8 cellular contexts compared by ENCODE assay signal in the genomic region with DNA sequence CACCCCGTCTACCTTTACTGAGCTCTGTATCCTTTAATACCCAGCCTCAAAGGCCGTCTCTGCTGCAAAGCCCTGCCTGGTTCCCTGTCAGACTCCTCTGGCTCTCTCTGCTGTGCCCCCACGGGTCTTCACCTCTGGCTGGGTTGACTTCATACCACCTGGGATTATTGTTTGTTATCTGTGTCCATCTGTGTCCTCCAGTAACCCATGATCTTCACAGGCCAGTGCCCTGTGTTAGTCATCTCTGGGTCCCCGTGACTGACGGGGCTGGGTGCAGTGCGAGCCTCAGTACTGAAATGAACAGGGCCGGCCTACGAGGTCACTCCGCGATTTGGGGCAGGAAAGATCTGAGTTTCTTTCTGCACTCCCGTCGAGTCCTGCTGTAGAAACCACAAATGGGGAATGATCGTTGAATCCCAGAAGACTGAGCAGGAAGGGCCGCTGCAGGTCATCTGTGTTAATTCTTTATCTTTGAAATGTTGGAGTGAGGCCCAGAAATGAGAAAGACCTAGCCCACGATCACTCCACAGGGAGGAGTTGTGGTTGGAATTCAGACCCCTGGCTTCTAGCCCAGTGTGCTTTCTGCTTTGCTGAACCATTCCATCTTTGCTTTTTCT. TPM values are rescaled to one million over a fixed set of nuclear protein-coding genes. Genes with fewer than 3 reads are reported as not detected.
DNase-seq lines count a peak whose midpoint lies in the region; ATAC-seq and TF ChIP-seq lines count a peak whose summit lies in the region.

No MANE protein-coding gene starts in this region.

- peak overlapping the region; percentile 40 for H3K4me3 Mint-ChIP-seq in chondrocyte (ENCODE audit: unreplicated experiment)

- 0 out of 2 replicates have a peak overlapping the region, but pooled peaks have one; percentile 23 for H3K23ac ChIP-seq in IMR-90 (ENCODE audit: low read depth, low read length)
- H3K23ac ChIP-seq in mesenchymal stem cell (ENCODE audit: low read length in 2 of 2), result no peak overlapping the region

- DNase-seq in A673 (ENCODE audit: low spot score) (peak; percentile 55), IMR-90 (peak; percentile 91), chondrocyte (ENCODE audit: low spot score) (peak; percentile 51), mesenchymal stem cell (peak; percentile 57), iPS-NIHi7 (ENCODE audit: extremely low spot score) (no peak), RKO (ENCODE audit: low spot score) (no peak), NCI-H1417 (lab: John Stamatoyannopoulos, UW) (no peak)

- H3K9ac ChIP-seq in IMR-90 (ENCODE audit: low read depth, low read length), result no peak overlapping the region
- peak overlapping the region; percentile 57 for H3K9ac ChIP-seq in mesenchymal stem cell (ENCODE audit: low read length)

- H3K27ac ChIP-seq in A673 (ENCODE audit: low read depth, low read length, poor library complexity, severe bottlenecking), result no peak overlapping the region
- peak overlapping the region; percentile 1; the same call in 1 of the 2 replicates for H3K27ac ChIP-seq in IMR-90 (ENCODE audit: insufficient read depth, low read length)
- H3K27ac ChIP-seq in mesenchymal stem cell (ENCODE audit: low read length, poor library complexity, severe bottlenecking), result peak overlapping the region; percentile 11

- H3K27me3 ChIP-seq in A673 (replicated peaks; ENCODE audit: insufficient read depth, low read depth, low read length, poor library complexity) (peaks cover 3% of the 10 kb centered on the region), IMR-90 (ENCODE audit: control insufficient read depth, insufficient read depth, low read length) (peaks cover 9% of the 10 kb centered on the region; the same call in 1 of the 2 replicates), mesenchymal stem cell (ENCODE audit: control insufficient read depth in 1 of 2, insufficient read depth in 1 of 2, low read length in 2 of 2) (peaks cover 21 to 50% of the 10 kb centered on the region in 2 experiments)

- H2AK5ac ChIP-seq in IMR-90 (ENCODE audit: low read depth, low read length) (peak overlapping the region; percentile 30; the same call in 1 of the 2 replicates), mesenchymal stem cell (ENCODE audit: low read length, severe bottlenecking) (no peak overlapping the region)

- in situ Hi-C loops in IMR-90 (cut with MboI; ENCODE audit: low sequenced_read_pairs), result no loop called here

- no peak overlapping the region for H3K56ac ChIP-seq in IMR-90 (ENCODE audit: extremely low read depth, insufficient read depth, low read length)

- peaks cover 6% of the 10 kb centered on the region for H4K20me1 ChIP-seq in IMR-90 (ENCODE audit: insufficient read depth, low read length)

- TF ChIP-seq RAD21 in IMR-90 (IDR thresholded peaks at IDR 0.05; ENCODE audit: low read length), result no peak

- intact Hi-C loops in A673 (cut with micrococcal nuclease; ENCODE audit: unreplicated experiment), result no loop called here
- intact Hi-C loops in IMR-90 (cut with micrococcal nuclease), result no loop called here

- H3K4me1 ChIP-seq in A673 (ENCODE audit: insufficient read depth, low read length, poor library complexity, severe bottlenecking), result peaks cover 6% of the 10 kb centered on the region
- peaks cover 12% of the 10 kb centered on the region for H3K4me1 ChIP-seq in IMR-90 (ENCODE audit: control insufficient read depth, insufficient read depth, low read length)
- peaks cover 12% of the 10 kb centered on the region for H3K4me1 ChIP-seq in mesenchymal stem cell (ENCODE audit: control insufficient read depth, insufficient read depth, low read depth, low read length)

- H2BK120ac ChIP-seq in IMR-90 (ENCODE audit: low read depth, low read length) (peak overlapping the region; percentile 38; the same call in 1 of the 2 replicates), mesenchymal stem cell (ENCODE audit: low read depth, low read length) (no peak overlapping the region)

- peak overlapping the region; percentile 81 for H3K27ac Mint-ChIP-seq in chondrocyte (ENCODE audit: unreplicated experiment)

- peaks cover 21% of the 10 kb centered on the region for H3K27me3 Mint-ChIP-seq in chondrocyte (ENCODE audit: low read depth)

- no peak overlapping the region for H4K91ac ChIP-seq in IMR-90 (ENCODE audit: insufficient read depth, low read depth, low read length)
- no peak overlapping the region for H4K91ac ChIP-seq in mesenchymal stem cell (ENCODE audit: low read length)

- H4K5ac ChIP-seq in IMR-90 (ENCODE audit: low read depth, low read length), result no peak overlapping the region

- H2AK9ac ChIP-seq in IMR-90 (replicated peaks; ENCODE audit: low read depth, low read length, poor library complexity), result no peak overlapping the region

- no peak overlapping the region for H2BK12ac ChIP-seq in mesenchymal stem cell (ENCODE audit: low read length in 2 of 2)

- no peaks in the 10 kb centered on the region for H3K9me3 Mint-ChIP-seq in chondrocyte (ENCODE audit: low read depth)

- CTCF ChIA-PET in A673 (lab: Charles Lee) (no interaction called here), IMR-90 (lab: Yijun Ruan, JAX) (interaction anchor here (0.6 to 2.2 kb wide), 4 partner anchors 20 to 62 kb away, joined by 3 to 6 read pairs (median 4); no protein-coding TSS in a partner anchor)

- H3K4me2 ChIP-seq in IMR-90 (ENCODE audit: low read depth, low read length) (peak overlapping the region; percentile 43), mesenchymal stem cell (ENCODE audit: low read length, poor library complexity, severe bottlenecking) (peak overlapping the region; percentile 27)

- 12% methylated on average over 10 of the region's 15 CpGs; no CpG with 5 or more reads in 1 of the 2 experiments for WGBS in IMR-90 (ENCODE audit: extremely low coverage in 2 of 2, insufficient read length in 1 of 2), 2 experiments
- WGBS in mesenchymal stem cell, result 49% methylated on average over 15 of the region's 15 CpGs

- H2BK5ac ChIP-seq in IMR-90 (ENCODE audit: low read depth, low read length, poor library complexity, severe bottlenecking) (peak overlapping the region; percentile 7), mesenchymal stem cell (ENCODE audit: low read depth, low read length, poor library complexity, severe bottlenecking) (no peak overlapping the region)

- H3K14ac ChIP-seq in IMR-90 (replicated peaks; ENCODE audit: low read depth, low read length) (peak overlapping the region; percentile 43), mesenchymal stem cell (ENCODE audit: low read length in 2 of 2) (no peak overlapping the region)

- peaks cover 10% of the 10 kb centered on the region for H3K9me1 ChIP-seq in IMR-90 (ENCODE audit: insufficient read depth, low read length)

- POLR2A ChIA-PET in A673 (lab: Charles Lee; ENCODE audit: low non-redundant PET) (no interaction called here), IMR-90 (lab: Charles Lee; ENCODE audit: unreplicated experiment) (interaction anchor here (0.6 kb wide), 1 partner anchor 252 kb away, joined by 25 read pairs; no protein-coding TSS in a partner anchor)

- H2AFZ ChIP-seq in IMR-90 (replicated peaks; ENCODE audit: low read length, poor library complexity) (peak overlapping the region; percentile 48), mesenchymal stem cell (ENCODE audit: low read depth, low read length) (no peak overlapping the region)

- H3K4ac ChIP-seq in IMR-90 (ENCODE audit: low read depth, low read length) (peak overlapping the region; percentile 31), mesenchymal stem cell (ENCODE audit: low read depth in 1 of 2, low read length in 2 of 2) (peak overlapping the region in 1 of 2 experiments; percentile 41)

- no peaks in the 10 kb centered on the region for H3K36me3 Mint-ChIP-seq in chondrocyte (ENCODE audit: low read depth)

- no peak for TF ChIP-seq POLR2A in IMR-90 (IDR thresholded peaks at IDR 0.05; ENCODE audit: low read depth, low read length)

- dilution Hi-C loops in IMR-90 (cut with HindIII; ENCODE audit: low sequenced_read_pairs, unreplicated experiment), result no loop called here

- H2BK20ac ChIP-seq in IMR-90 (ENCODE audit: low read depth, low read length), result peak overlapping the region; percentile 1; the same call in 1 of the 2 replicates

- no peak for TF ChIP-seq CTCF in A673 (conservative IDR thresholded peaks at IDR 0.05; ENCODE audit: low read depth, low read length)
- TF ChIP-seq CTCF in IMR-90 (conservative IDR thresholded peaks at IDR 0.05; ENCODE audit: low read depth, low read length), result no peak
- TF ChIP-seq CTCF in chondrocyte (IDR thresholded peaks at IDR 0.05), result no peak

- H3K4me1 Mint-ChIP-seq in chondrocyte (ENCODE audit: low read depth), result peaks cover 24% of the 10 kb centered on the region

- no peaks in the 10 kb centered on the region for H3K79me1 ChIP-seq in IMR-90 (ENCODE audit: low read depth in 1 of 2, low read length in 2 of 2)
- no peaks in the 10 kb centered on the region for H3K79me1 ChIP-seq in mesenchymal stem cell (replicated peaks; ENCODE audit: low read length, poor library complexity, severe bottlenecking)

- ATAC-seq in IMR-90 (ENCODE audit: low read depth) (peak; percentile 79), HG03280 (IDR thresholded peaks at IDR 0.05; ENCODE audit: unreplicated experiment) (no peak)

- H3K18ac ChIP-seq in IMR-90 (ENCODE audit: low read depth, low read length) (no peak overlapping the region), mesenchymal stem cell (ENCODE audit: low read depth in 1 of 2, low read length in 2 of 2) (peak overlapping the region; percentile 12 to 68)

- H2BK15ac ChIP-seq in IMR-90 (ENCODE audit: low read depth, low read length) (no peak overlapping the region), mesenchymal stem cell (ENCODE audit: low read depth, poor library complexity, severe bottlenecking) (no peak overlapping the region)

- no peaks in the 10 kb centered on the region for H3K36me3 ChIP-seq in A673 (ENCODE audit: insufficient read depth, low read length, poor library complexity, severe bottlenecking)
- no peaks in the 10 kb centered on the region for H3K36me3 ChIP-seq in IMR-90 (ENCODE audit: control insufficient read depth, insufficient read depth, low read length)
- H3K36me3 ChIP-seq in mesenchymal stem cell (ENCODE audit: control insufficient read depth in 1 of 2, insufficient read depth in 2 of 2, low read depth in 1 of 2, low read length in 2 of 2), result no peaks in the 10 kb centered on the region

- BruUV-seq in A673 (replicated peaks; lab: Mats Ljungman, UMichigan) (no TSS peak), IMR-90 (replicated peaks; lab: Mats Ljungman, UMichigan) (no TSS peak)

- H4K8ac ChIP-seq in IMR-90 (ENCODE audit: low read depth in 2 of 2, low read length in 2 of 2), result no peak overlapping the region
- H4K8ac ChIP-seq in mesenchymal stem cell (ENCODE audit: low read length), result no peak overlapping the region

- H3K4me3 ChIP-seq in A673 (ENCODE audit: low read depth, low read length, poor library complexity, severe bottlenecking) (no peak overlapping the region), IMR-90 (ENCODE audit: insufficient read depth, low read depth, low read length) (no peak overlapping the region), mesenchymal stem cell (ENCODE audit: insufficient read depth in 1 of 2, low read depth in 1 of 2, low read length in 2 of 2) (peak overlapping the region in 1 of 2 experiments; percentile 43)

- H3K9me3 ChIP-seq in A673 (ENCODE audit: low read depth, low read length, poor library complexity, severe bottlenecking) (no peaks in the 10 kb centered on the region), IMR-90 (ENCODE audit: control insufficient read depth, insufficient read depth, low read length) (no peaks in the 10 kb centered on the region), mesenchymal stem cell (ENCODE audit: control insufficient read depth, low read length) (no peaks in the 10 kb centered on the region)

RNA-seq across cellular contexts. Expression of a gene that starts 12.3 kb away (rescaled TPM):
- total RNA-seq in A673 (2021) (0.39 and 0.76 TPM in 2 replicates), IMR-90 (2012; rRNA removed) (10.8 and 12.9 TPM in 2 replicates), chondrocyte (14.1 to 17.2 TPM (median 14.3 TPM) in 3 replicates)
- polyA plus RNA-seq in IMR-90 (2012; rRNA removed), result 11.5 and 11.8 TPM in 2 replicates
- polyA plus RNA-seq in IMR-90 (2012; cell fraction: cytosol; rRNA removed), result 4.6 and 7.4 TPM in 2 replicates
- polyA plus RNA-seq in IMR-90 (2012; cell fraction: nucleus; rRNA removed; ENCODE audit: low replicate concordance), result 20.6 and 35.3 TPM in 2 replicates
- 1.9 TPM for polyA plus RNA-seq in mesenchymal stem cell (2013, experiment 1 of 2)
- polyA plus RNA-seq in mesenchymal stem cell (2013, experiment 2 of 2), result 1.9 TPM

Comparison
In these comparisons a context has a peak if more than half of its experiments do, and no peak if none do; other contexts are left out.
1. DNase-seq: peak in A673 (single experiment), IMR-90 (single experiment), chondrocyte (single experiment) and mesenchymal stem cell (single experiment); none in iPS-NIHi7 (single experiment), RKO (single experiment) and NCI-H1417 (0 of 3).